ENCODE assay signal across 16 cellular contexts in genomic region chr6:53523511-53524454, GRCh38. TPM values are rescaled to one million over a fixed set of nuclear protein-coding genes. Genes with fewer than 3 reads are reported as not detected.
DNase-seq lines count a peak whose midpoint lies in the region; TF ChIP-seq lines count a peak whose summit lies in the region.
"Had no signal": no experiment of that assay in that cellular context is flagged by ENCODE, and none has a peak within 500 bp of the region (broad histone marks: within the 10 kb centered on the region; RNA-seq: fewer than 3 reads in every experiment).

No MANE protein-coding gene starts in this region.

- CTCF ChIA-PET in activated naive CD4-positive, alpha-beta T cell treated with anti-CD3 and anti-CD28 coated beads for 36 hours (lab: Charles Lee) = interaction anchor here (0.6 to 1.4 kb wide), 7 partner anchors 10 to 205 kb away, joined by 3 to 4 read pairs (median 3); no protein-coding TSS in a partner anchor

- peak overlapping the region; percentile 63 for H2AFZ ChIP-seq in ACC112 (ENCODE audit: low read length, unreplicated experiment)
- peak overlapping the region; percentile 58 for H2AFZ ChIP-seq in fibroblast of lung (ENCODE audit: low read length)
- H2AFZ ChIP-seq in trophoblast cell (ENCODE audit: insufficient read depth, low read length, poor library complexity) = no peak overlapping the region
- H2AFZ ChIP-seq: neural progenitor cell had no signal

- no peak overlapping the region for H4K91ac ChIP-seq in trophoblast cell (ENCODE audit: low read depth, low read length)

- no peak for TF ChIP-seq POLR2A in prostate gland (IDR thresholded peaks at IDR 0.05)

- peaks cover 2% of the 10 kb centered on the region for H3K36me3 Mint-ChIP-seq in activated naive CD4-positive, alpha-beta T cell treated with anti-CD3 and anti-CD28 coated beads for 36 hours (ENCODE audit: low read depth)

- no peak overlapping the region for H3K14ac ChIP-seq in trophoblast cell (ENCODE audit: low read length)

- no peaks in the 10 kb centered on the region for H4K20me1 ChIP-seq in fibroblast of lung (ENCODE audit: control insufficient read depth, extremely low read depth, insufficient read depth, low read length)

- H3K27me3 Mint-ChIP-seq in activated naive CD4-positive, alpha-beta T cell treated with anti-CD3 and anti-CD28 coated beads for 36 hours (ENCODE audit: low read depth) = no peaks in the 10 kb centered on the region

- H3K4me3 ChIP-seq in ACC112 (ENCODE audit: low read depth, low read length) (peak overlapping the region; percentile 13; the same call in 1 of the 2 replicates), SJSA1 (no peak overlapping the region), fibroblast of lung (replicated peaks in 1 of 4; ENCODE audit: control extremely low read depth in 1 of 4, insufficient read depth in 1 of 4, low read depth in 3 of 4, low read length in 4 of 4) (no peak overlapping the region), prostate gland (no peak overlapping the region), trophoblast cell (ENCODE audit: low read depth, low read length) (no peak overlapping the region)
- H3K4me3 ChIP-seq: lung, neural progenitor cell, skin epidermis, upper lobe of left lung had no signal

- H3K9ac ChIP-seq in fibroblast of lung (ENCODE audit: insufficient read depth, low read length) (no peak overlapping the region), trophoblast cell (ENCODE audit: low read length) (no peak overlapping the region)
- H3K9ac ChIP-seq: neural progenitor cell had no signal

- H3K4ac ChIP-seq in trophoblast cell (ENCODE audit: low read depth, low read length) = no peak overlapping the region

- H3K4me3 Mint-ChIP-seq in activated naive CD4-positive, alpha-beta T cell treated with anti-CD3 and anti-CD28 coated beads for 36 hours = no peak overlapping the region
- H3K4me3 Mint-ChIP-seq: neural progenitor cell had no signal

- no peaks in the 10 kb centered on the region for H3K4me1 Mint-ChIP-seq in activated naive CD4-positive, alpha-beta T cell treated with anti-CD3 and anti-CD28 coated beads for 36 hours (ENCODE audit: low read depth)

- H3K79me2 ChIP-seq in ACC112 (ENCODE audit: control insufficient read depth, insufficient read depth, low read length, unreplicated experiment) = peaks cover 8% of the 10 kb centered on the region
- no peaks in the 10 kb centered on the region for H3K79me2 ChIP-seq in fibroblast of lung (ENCODE audit: control insufficient read depth, insufficient read depth, low read length)
- peaks cover 2% of the 10 kb centered on the region for H3K79me2 ChIP-seq in trophoblast cell (ENCODE audit: control insufficient read depth, insufficient read depth, low read length, poor library complexity)

- no peak overlapping the region for H2BK5ac ChIP-seq in trophoblast cell (ENCODE audit: low read depth, low read length, poor library complexity)

- no peak overlapping the region for H4K8ac ChIP-seq in trophoblast cell (ENCODE audit: low read depth, low read length)

- H3K4me1 ChIP-seq in ACC112 (ENCODE audit: control insufficient read depth, insufficient read depth, low read length, unreplicated experiment) (peaks cover 20% of the 10 kb centered on the region), SJSA1 (replicated peaks) (peaks cover 30% of the 10 kb centered on the region), fibroblast of lung (ENCODE audit: control insufficient read depth, extremely low read depth, insufficient read depth, low read length) (peaks cover 7% of the 10 kb centered on the region), prostate gland (replicated peaks) (peaks cover 9% of the 10 kb centered on the region), trophoblast cell (ENCODE audit: control insufficient read depth in 1 of 2, insufficient read depth in 2 of 2, low read length in 2 of 2) (peaks cover 2 to 3% of the 10 kb centered on the region in 2 experiments)
- H3K4me1 ChIP-seq: upper lobe of left lung had no signal

- H3K27me3 ChIP-seq in ACC112 (ENCODE audit: insufficient read depth, low read length) (no peaks in the 10 kb centered on the region), SJSA1 (replicated peaks) (no peaks in the 10 kb centered on the region), fibroblast of lung (ENCODE audit: control insufficient read depth, insufficient read depth, low read length) (no peaks in the 10 kb centered on the region), prostate gland (replicated peaks; ENCODE audit: insufficient read depth) (no peaks in the 10 kb centered on the region), trophoblast cell (ENCODE audit: insufficient read depth, low read length) (no peaks in the 10 kb centered on the region)
- H3K27me3 ChIP-seq: neural progenitor cell, upper lobe of left lung had no signal

- no peaks in the 10 kb centered on the region for H3K36me3 ChIP-seq in ACC112 (ENCODE audit: insufficient read depth, low read length)
- peaks cover 9% of the 10 kb centered on the region for H3K36me3 ChIP-seq in SJSA1
- H3K36me3 ChIP-seq in fibroblast of lung (ENCODE audit: control insufficient read depth, insufficient read depth, low read length) = no peaks in the 10 kb centered on the region
- H3K36me3 ChIP-seq in prostate gland = no peaks in the 10 kb centered on the region
- H3K36me3 ChIP-seq in trophoblast cell (ENCODE audit: control insufficient read depth in 1 of 2, insufficient read depth in 2 of 2, low read length in 2 of 2) = peaks cover 4% of the 10 kb centered on the region in 2 experiments
- H3K36me3 ChIP-seq: neural progenitor cell had no signal

- H3K23ac ChIP-seq in trophoblast cell (ENCODE audit: low read length) = no peak overlapping the region

- no peaks in the 10 kb centered on the region for H3K9me3 Mint-ChIP-seq in activated naive CD4-positive, alpha-beta T cell treated with anti-CD3 and anti-CD28 coated beads for 36 hours
- H3K9me3 Mint-ChIP-seq: neural progenitor cell had no signal

- intact Hi-C loops in prostate gland (cut with DNase I) = no loop called here
- intact Hi-C loops in activated naive CD4-positive, alpha-beta T cell treated with anti-CD3 and anti-CD28 coated beads for 36 hours (cut with micrococcal nuclease) = no loop called here

- H3K9me3 ChIP-seq in SJSA1 (replicated peaks) = no peaks in the 10 kb centered on the region
- H3K9me3 ChIP-seq in fibroblast of lung (ENCODE audit: control insufficient read depth, insufficient read depth, low read depth, low read length) = no peaks in the 10 kb centered on the region
- no peaks in the 10 kb centered on the region for H3K9me3 ChIP-seq in prostate gland
- no peaks in the 10 kb centered on the region for H3K9me3 ChIP-seq in trophoblast cell (ENCODE audit: insufficient read depth, low read depth, low read length)
- H3K9me3 ChIP-seq: upper lobe of left lung had no signal

- H3K79me1 ChIP-seq in trophoblast cell (ENCODE audit: low read length) = no peaks in the 10 kb centered on the region

- no peak overlapping the region for H2AK5ac ChIP-seq in trophoblast cell (ENCODE audit: low read length)

- 22% methylated on average over 8 of the region's 8 CpGs for WGBS in prostate gland
- no CpG with 5 or more reads among the region's 8 CpGs for WGBS in trophoblast cell (ENCODE audit: extremely low coverage, insufficient coverage, insufficient read length)

- no peak overlapping the region for H2BK120ac ChIP-seq in trophoblast cell (ENCODE audit: insufficient read depth, low read length, poor library complexity)

- H3K27ac ChIP-seq in ACC112 (ENCODE audit: low read depth, low read length) (no peak overlapping the region; the same call in 1 of the 2 replicates), SJSA1 (peak overlapping the region; percentile 39), fibroblast of lung (ENCODE audit: insufficient read depth, low read length) (peak overlapping the region; percentile 34), prostate gland (peak overlapping the region; percentile 45 to 48), trophoblast cell (ENCODE audit: low read depth, low read length) (no peak overlapping the region)
- H3K27ac ChIP-seq: neural progenitor cell, upper lobe of left lung had no signal

- no peak for TF ChIP-seq CTCF in fibroblast of lung (conservative IDR thresholded peaks at IDR 0.05 in 1 of 2, IDR thresholded peaks at IDR 0.05 in 1 of 2; ENCODE audit: low read depth in 1 of 2, low read length in 2 of 2)
- TF ChIP-seq CTCF in prostate gland (IDR thresholded peaks at IDR 0.05) = no peak

- H3K4me2 ChIP-seq in fibroblast of lung (ENCODE audit: extremely low read depth, insufficient read depth, low read length) (peak overlapping the region; percentile 59), trophoblast cell (ENCODE audit: low read length) (no peak overlapping the region)
- H3K4me2 ChIP-seq: neural progenitor cell had no signal

- no peak overlapping the region for H2BK12ac ChIP-seq in trophoblast cell (ENCODE audit: low read length)

- DNase-seq in SJSA1 (ENCODE audit: low read depth in 1 of 2, low spot score in 2 of 2) = no peak
- no peak for DNase-seq in fibroblast of lung (ENCODE audit: low read depth in 2 of 2)
- DNase-seq in prostate gland (ENCODE audit: low spot score) = no peak
- no peak for DNase-seq in activated naive CD4-positive, alpha-beta T cell treated with anti-CD3 and anti-CD28 coated beads for 36 hours
- no peak for DNase-seq in trophoblast cell
- DNase-seq in activated naive CD4-positive, alpha-beta T cell treated with anti-CD3 and anti-CD28 coated beads, Interleukin-2, amount 50 U/mL, for 16 hours = no peak
- no peak for DNase-seq in activated CD4-positive, alpha-beta T cell treated with anti-CD3 and anti-CD28 coated beads for 48 hours
- DNase-seq: activated CD4-positive, CD25-positive, alpha-beta regulatory T cell; activated gamma-delta T cell; MM.1S; NCI-H2029; upper lobe of left lung had no signal

- no peak overlapping the region for H4K12ac ChIP-seq in trophoblast cell (ENCODE audit: low read depth, low read length)

- no peak overlapping the region for H3K27ac Mint-ChIP-seq in activated naive CD4-positive, alpha-beta T cell treated with anti-CD3 and anti-CD28 coated beads for 36 hours
- H3K27ac Mint-ChIP-seq: neural progenitor cell had no signal

- no peak overlapping the region for H3K18ac ChIP-seq in trophoblast cell (ENCODE audit: low read length)

RNA-seq across cellular contexts. Expression of gene GCLC, which starts 21.1 kb away (rescaled TPM):
- 23.0 and 25.8 TPM in 2 replicates for total RNA-seq in SJSA1 (2014; rRNA removed; shearing (Covaris generic))
- total RNA-seq in fibroblast of lung (31.4 and 35.4 TPM in 2 replicates), prostate gland (10 to 100 TPM; 77.1 to 81.2 TPM)
- polyA plus RNA-seq in fibroblast of lung = 16.0 and 24.4 TPM in 2 replicates
- 12.7 and 19.1 TPM in 2 replicates for polyA plus RNA-seq in fibroblast of lung (2012)
- polyA minus RNA-seq in fibroblast of lung (ENCODE audit: low replicate concordance) = 8.9 and 11.3 TPM in 2 replicates
- 10 to 100 TPM; 13.9 to 18.1 TPM for total RNA-seq in activated naive CD4-positive, alpha-beta T cell treated with anti-CD3 and anti-CD28 coated beads for 36 hours
- 18.0 and 18.7 TPM in 2 replicates for polyA plus RNA-seq in trophoblast cell (2013)

Comparison
In these comparisons a context has a peak if more than half of its experiments do, and no peak if none do; other contexts are left out.
1. H3K27ac ChIP-seq: peak in SJSA1 (single experiment), fibroblast of lung (single experiment) and prostate gland (2 of 2); none in ACC112 (single experiment) and trophoblast cell (single experiment).